In the genomic region with DNA sequence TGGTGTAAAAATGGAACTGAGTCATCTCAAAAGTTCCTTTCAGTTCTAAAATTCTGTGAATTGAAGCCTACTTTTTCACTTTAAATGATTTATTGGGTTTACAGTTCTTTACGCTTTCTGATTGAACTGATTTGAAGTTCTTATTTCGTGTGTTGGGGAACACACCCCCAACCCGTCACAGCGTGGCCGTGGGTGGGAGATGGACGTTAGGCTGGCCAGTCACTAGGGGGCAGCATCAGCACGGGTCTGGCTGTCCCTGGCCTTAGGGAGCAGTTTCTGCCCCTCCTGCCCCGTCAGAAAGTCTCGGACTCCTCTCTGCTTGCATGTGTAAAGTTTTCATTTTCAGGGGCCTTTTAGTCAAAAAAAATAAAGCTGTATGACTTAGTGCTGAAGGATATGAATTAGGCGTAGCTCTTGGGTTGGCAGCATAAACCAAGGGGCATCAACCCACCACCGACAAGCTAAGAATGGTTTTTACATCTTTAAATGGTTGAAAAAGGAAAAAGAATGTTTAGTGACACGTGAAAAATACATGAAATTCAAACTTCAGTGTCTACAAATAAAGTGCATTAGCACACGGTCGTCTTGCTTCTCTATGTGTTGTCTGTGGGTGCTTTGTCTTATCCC, we compare ENCODE assay signal across 8 cellular contexts.
DNase-seq lines count a peak whose midpoint lies in the region; ATAC-seq and TF ChIP-seq lines count a peak whose summit lies in the region.

No MANE protein-coding gene starts in this region.

- in situ Hi-C loops in G401 (cut with HindIII; ENCODE audit: low sequenced_read_pairs), result no loop called here

- intact Hi-C loops in sciatic nerve (cut with DNase I), result loop anchor here (5.0 kb wide), 2 partner anchors 159 to 401 kb away; no protein-coding TSS in a partner anchor

- DNase-seq in G401 (ENCODE audit: low spot score) (peak; percentile 52), H4 (ENCODE audit: low spot score) (peak; percentile 71), MV-4-11 (lab: John Stamatoyannopoulos, UW) (peak; percentile 53), T follicular helper cell (ENCODE audit: low read depth) (peak; percentile 30), amygdala (lab: John Stamatoyannopoulos, UW) (peak in 55 of 56 donors; percentile 6 to 85 (median 61)), right atrium auricular region (ENCODE audit: low spot score) (no peak), sciatic nerve (ENCODE audit: low spot score) (peak; percentile 85)

- peak; percentile 74 to 92 for TF ChIP-seq CTCF in right atrium auricular region (IDR thresholded peaks at IDR 0.05)

- no peak overlapping the region for H3K27ac ChIP-seq in right atrium auricular region

- peaks cover 7% of the 10 kb centered on the region for H3K36me3 ChIP-seq in right atrium auricular region

- no peak overlapping the region for H3K4me3 ChIP-seq in right atrium auricular region

- ATAC-seq in sciatic nerve (peak; percentile 81), HG03159 (IDR thresholded peaks at IDR 0.05; ENCODE audit: unreplicated experiment) (no peak)

- H3K9me3 ChIP-seq in right atrium auricular region, result no peaks in the 10 kb centered on the region

- H3K4me1 ChIP-seq in right atrium auricular region, result peaks cover 0 to 26% of the 10 kb centered on the region in 2 donors

- no peaks in the 10 kb centered on the region for H3K27me3 ChIP-seq in right atrium auricular region
